In genomic region chr2:159285433-159285832, GRCh38 we compare ENCODE assay signal across 9 cellular contexts. TPM values are rescaled to one million over a fixed set of nuclear protein-coding genes. Genes with fewer than 3 reads are reported as not detected.
DNase-seq lines count a peak whose midpoint lies in the region; ATAC-seq, FAIRE-seq and TF ChIP-seq lines count a peak whose summit lies in the region.
"Had no signal": no experiment of that assay in that cellular context is flagged by ENCODE, and none has a peak within 500 bp of the region (broad histone marks: within the 10 kb centered on the region; RNA-seq: fewer than 3 reads in every experiment).

No MANE protein-coding gene starts in this region.

- no peaks in the 10 kb centered on the region for H3K9me3 ChIP-seq in kidney (ENCODE audit: control insufficient read depth in 1 of 2, low read length in 2 of 2)
- no peaks in the 10 kb centered on the region for H3K9me3 ChIP-seq in stomach

- no peak for TF ChIP-seq EP300 in stomach (IDR thresholded peaks at IDR 0.05)

- H3K27ac Mint-ChIP-seq in activated T-helper 2 cell treated with anti-CD3 and anti-CD28 coated beads, Interferon-gamma antibody, Interleukin-2, Interleukin-4, amounts not matched to agents 10 μg/mL and 5 μg/mL and 100 μg/mL, durations not matched to agents 14 hours and 24 hours and 36 hours, result no peak overlapping the region

- no peaks in the 10 kb centered on the region for H3K36me3 Mint-ChIP-seq in activated T-helper 2 cell treated with anti-CD3 and anti-CD28 coated beads, Interferon-gamma antibody, Interleukin-2, Interleukin-4, amounts not matched to agents 10 μg/mL and 5 μg/mL and 100 μg/mL, durations not matched to agents 14 hours and 24 hours and 36 hours (ENCODE audit: low read depth)

- H3K9ac ChIP-seq in kidney (ENCODE audit: low read length in 2 of 2), result peak overlapping the region in 1 of 2 donors; percentile 85

- peaks cover 2 to 5% of the 10 kb centered on the region in 2 donors for H3K4me1 ChIP-seq in kidney (ENCODE audit: control insufficient read depth in 1 of 2, insufficient read depth in 1 of 2, low read depth in 1 of 2, low read length in 2 of 2)
- peaks cover 10 to 25% (median 18%) of the 10 kb centered on the region in 4 donors for H3K4me1 ChIP-seq in stomach

- FAIRE-seq in kidney (lab: Jason Lieb, UNC), result no peak
- FAIRE-seq: A204.1 had no signal

- no peak for TF ChIP-seq POLR2A in stomach (IDR thresholded peaks at IDR 0.05)

- no peaks in the 10 kb centered on the region for H3K27me3 Mint-ChIP-seq in activated T-helper 2 cell treated with anti-CD3 and anti-CD28 coated beads, Interferon-gamma antibody, Interleukin-2, Interleukin-4, amounts not matched to agents 10 μg/mL and 5 μg/mL and 100 μg/mL, durations not matched to agents 14 hours and 24 hours and 36 hours (ENCODE audit: low read depth)

- H3K4me1 Mint-ChIP-seq in activated T-helper 2 cell treated with anti-CD3 and anti-CD28 coated beads, Interferon-gamma antibody, Interleukin-2, Interleukin-4, amounts not matched to agents 10 μg/mL and 5 μg/mL and 100 μg/mL, durations not matched to agents 14 hours and 24 hours and 36 hours (ENCODE audit: low read depth), result peaks cover 16% of the 10 kb centered on the region

- DNase-seq in NCI-H748 (lab: John Stamatoyannopoulos, UW; ENCODE audit: unreplicated experiment), result peak; percentile 36
- DNase-seq in NCI-H748 treated with DMSO at 0.1 percent for 48 hours (lab: John Stamatoyannopoulos, UW), result no peak
- no peak for DNase-seq in activated T-helper 2 cell treated with anti-CD3 and anti-CD28 coated beads, Interferon-gamma antibody, Interleukin-2, Interleukin-4, amounts not matched to agents 10 μg/mL and 5 μg/mL and 100 μg/mL, durations not matched to agents 14 hours and 24 hours and 36 hours (ENCODE audit: low spot score)
- DNase-seq in kidney, result no peak
- no peak for DNase-seq in stomach
- DNase-seq in superior temporal gyrus (ENCODE audit: extremely low spot score), result no peak
- DNase-seq in activated gamma-delta T cell treated with Interleukin-2 at 50 U/mL for 16 hours, result no peak

- 70 to 81% (median 74%) methylated on average over 11 of the region's 11 CpGs for WGBS in stomach, 5 donors

- H3K27me3 ChIP-seq in stomach, result no peaks in the 10 kb centered on the region

- peak overlapping the region; percentile 81 for H3K4me3 Mint-ChIP-seq in activated T-helper 2 cell treated with anti-CD3 and anti-CD28 coated beads, Interferon-gamma antibody, Interleukin-2, Interleukin-4, amounts not matched to agents 10 μg/mL and 5 μg/mL and 100 μg/mL, durations not matched to agents 14 hours and 24 hours and 36 hours (ENCODE audit: low read depth)

- intact Hi-C loops in activated T-helper 2 cell treated with anti-CD3 and anti-CD28 coated beads, Interferon-gamma antibody, Interleukin-2, Interleukin-4, amounts not matched to agents 10 μg/mL and 5 μg/mL and 100 μg/mL, durations not matched to agents 14 hours and 24 hours and 36 hours (cut with micrococcal nuclease), result loop anchor here (10.0 kb wide), 2 partner anchors 329 to 831 kb away; partner anchors contain the start of genes BAZ2B, CCDC148 and PKP4
- intact Hi-C loops in kidney (cut with DNase I) (no loop called here), stomach (cut with DNase I; ENCODE audit: low total_unique reads) (no loop called here)

- no peaks in the 10 kb centered on the region for H3K9me3 Mint-ChIP-seq in activated T-helper 2 cell treated with anti-CD3 and anti-CD28 coated beads, Interferon-gamma antibody, Interleukin-2, Interleukin-4, amounts not matched to agents 10 μg/mL and 5 μg/mL and 100 μg/mL, durations not matched to agents 14 hours and 24 hours and 36 hours

- H3K4me3 ChIP-seq in kidney (ENCODE audit: low read length in 2 of 2) (peak overlapping the region; percentile 81 to 91), stomach (peak overlapping the region; percentile 69 to 98 (median 89))

- no peak for ATAC-seq in HG03280 (IDR thresholded peaks at IDR 0.05; ENCODE audit: unreplicated experiment)

- TF ChIP-seq CTCF in kidney (IDR thresholded peaks at IDR 0.05; ENCODE audit: borderline replicate concordance, extremely low read depth, insufficient read depth) (no peak), stomach (IDR thresholded peaks at IDR 0.05) (no peak)

- H3K36me3 ChIP-seq in kidney (ENCODE audit: control insufficient read depth in 1 of 2, insufficient read depth in 2 of 2, low read length in 2 of 2), result no peaks in the 10 kb centered on the region
- H3K36me3 ChIP-seq in stomach, result peaks cover 0 to 23% (median 18%) of the 10 kb centered on the region in 4 donors

- H3K27ac ChIP-seq in kidney (ENCODE audit: low read depth in 2 of 2, low read length in 2 of 2) (peak overlapping the region; percentile 92 to 95), stomach (peak overlapping the region; percentile 86 to 94 (median 93))

RNA-seq across cellular contexts. Expression of gene WDSUB1, which starts 1.1 kb away (rescaled TPM):
- 6.2 and 7.1 TPM in 2 replicates for total RNA-seq in activated T-helper 2 cell treated with anti-CD3 and anti-CD28 coated beads, Interferon-gamma antibody, Interleukin-2, Interleukin-4, amounts not matched to agents 10 μg/mL and 5 μg/mL and 100 μg/mL, durations not matched to agents 14 hours and 24 hours and 36 hours
- total RNA-seq in kidney (11.6 TPM), stomach (10 to 100 TPM in 1 of 5 donors, 1 to 10 TPM in 4; 1.3 to 16.3 (median 2.6) TPM)
- polyA plus RNA-seq in kidney (ENCODE audit: insufficient read depth, low read depth, low replicate concordance) (22.1 TPM), stomach (1 to 10 TPM; 7.9 to 9.6 (median 9.2) TPM)
